ENCODE assay signal across 21 cellular contexts in genomic region chr20:56388882-56389281, GRCh38. TPM values are rescaled to one million over a fixed set of nuclear protein-coding genes. Genes with fewer than 3 reads are reported as not detected.
DNase-seq lines count a peak whose midpoint lies in the region; ATAC-seq, FAIRE-seq and TF ChIP-seq lines count a peak whose summit lies in the region.
"Had no signal": no experiment of that assay in that cellular context is flagged by ENCODE, and none has a peak within 500 bp of the region (broad histone marks: within the 10 kb centered on the region; RNA-seq: fewer than 3 reads in every experiment).

No MANE protein-coding gene starts in this region.

- peak overlapping the region; percentile 57 for H3K27ac Mint-ChIP-seq in activated CD8-positive, alpha-beta T cell treated with anti-CD3 and anti-CD28 coated beads, Interleukin-2, amount 10 ng/mL, durations not matched to agents 7 days and 5 days
- no peak overlapping the region for H3K27ac Mint-ChIP-seq in activated CD8-positive, alpha-beta T cell treated with anti-CD3 and anti-CD28 coated beads for 36 hours

- no peaks in the 10 kb centered on the region for H3F3A ChIP-seq in Loucy (ENCODE audit: low read depth)

- 67% methylated on average over 4 of the region's 4 CpGs for WGBS in A549 (ENCODE audit: missing lambda C conversion rate)
- WGBS in GM12878 (ENCODE audit: insufficient coverage, insufficient replicate concordance, low lambda C conversion rate, missing lambda C conversion rate) = 97% methylated on average over 4 of the region's 4 CpGs

- no peak overlapping the region for H3K4me3 ChIP-seq in A549
- H3K4me3 ChIP-seq in Loucy (ENCODE audit: low read length, poor library complexity, severe bottlenecking) = peak overlapping the region; percentile 98
- H3K4me3 ChIP-seq in GM12878 = no peak overlapping the region
- H3K4me3 ChIP-seq in effector memory CD4-positive, alpha-beta T cell (ENCODE audit: insufficient read depth, low read depth, low read length, poor library complexity, severe bottlenecking) = no peak overlapping the region

- TF ChIP-seq CTCF in activated CD8-positive, alpha-beta T cell treated with anti-CD3 and anti-CD28 coated beads for 36 hours (IDR thresholded peaks at IDR 0.05) = no peak
- TF ChIP-seq CTCF in A549 (IDR thresholded peaks at IDR 0.05) (no peak), Loucy (conservative IDR thresholded peaks at IDR 0.05; ENCODE audit: low read length) (no peak), GM12878 (IDR thresholded peaks at IDR 0.05 in 2 of 3, conservative IDR thresholded peaks at IDR 0.05 in 1 of 3; ENCODE audit: control insufficient read depth in 2 of 3, extremely low read depth in 1 of 3, insufficient read depth in 1 of 3, low read depth in 3 of 3, low read length in 3 of 3) (no peak)

- peaks cover 56% of the 10 kb centered on the region for H3K4me1 Mint-ChIP-seq in activated CD8-positive, alpha-beta T cell treated with anti-CD3 and anti-CD28 coated beads, Interleukin-2, amount 10 ng/mL, durations not matched to agents 7 days and 5 days (ENCODE audit: low read depth)
- peaks cover 21% of the 10 kb centered on the region for H3K4me1 Mint-ChIP-seq in activated CD8-positive, alpha-beta T cell treated with anti-CD3 and anti-CD28 coated beads for 36 hours (ENCODE audit: low read depth)

- no peak for TF ChIP-seq EP300 in A549 (IDR thresholded peaks at IDR 0.05)
- no peak for TF ChIP-seq EP300 in GM12878 (IDR thresholded peaks at IDR 0.05; ENCODE audit: borderline replicate concordance in 1 of 2, control insufficient read depth in 1 of 2, low read depth in 2 of 2, low read length in 2 of 2)

- no peak for ATAC-seq in activated CD8-positive, alpha-beta T cell treated with anti-CD3 and anti-CD28 coated beads, Interleukin-2, amount 10 ng/mL, durations not matched to agents 7 days and 5 days
- ATAC-seq in activated CD8-positive, alpha-beta T cell treated with anti-CD3 and anti-CD28 coated beads for 36 hours = no peak
- ATAC-seq in A549 = no peak
- ATAC-seq in GM12878 = no peak
- no peak for ATAC-seq in GM18520 (IDR thresholded peaks at IDR 0.05; ENCODE audit: unreplicated experiment)

- POLR2A ChIA-PET in activated CD8-positive, alpha-beta T cell treated with anti-CD3 and anti-CD28 coated beads, Interleukin-2, amount 10 ng/mL, durations not matched to agents 7 days and 5 days (lab: Charles Lee) = no interaction called here
- POLR2A ChIA-PET in activated CD8-positive, alpha-beta T cell treated with anti-CD3 and anti-CD28 coated beads for 36 hours (lab: Charles Lee) = interaction anchor here (0.7 to 1.1 kb wide), 2 partner anchors 20 to 26 kb away, joined by 3 read pairs; no protein-coding TSS in a partner anchor
- POLR2A ChIA-PET in A549 (lab: Yijun Ruan, JAX) = no interaction called here
- POLR2A ChIA-PET in GM12878 (lab: Charles Lee) = interaction anchor here (0.6 kb wide), 1 partner anchor 24 kb away, joined by 3 read pairs; no protein-coding TSS in a partner anchor

- H3K4me3 Mint-ChIP-seq in activated CD8-positive, alpha-beta T cell treated with anti-CD3 and anti-CD28 coated beads, Interleukin-2, amount 10 ng/mL, durations not matched to agents 7 days and 5 days = no peak overlapping the region
- no peak overlapping the region for H3K4me3 Mint-ChIP-seq in activated CD8-positive, alpha-beta T cell treated with anti-CD3 and anti-CD28 coated beads for 36 hours

- peaks cover 25% of the 10 kb centered on the region for H3K4me1 ChIP-seq in A549
- H3K4me1 ChIP-seq in Loucy (ENCODE audit: insufficient read depth, low read length, poor library complexity, severe bottlenecking) = peaks cover 67% of the 10 kb centered on the region
- H3K4me1 ChIP-seq in GM12878 (ENCODE audit: control insufficient read depth, insufficient read depth, low read length) = peaks cover 3% of the 10 kb centered on the region; the same call in 1 of the 2 replicates
- peaks cover 12% of the 10 kb centered on the region for H3K4me1 ChIP-seq in effector memory CD4-positive, alpha-beta T cell (ENCODE audit: control insufficient read depth, insufficient read depth, low read length, poor library complexity, severe bottlenecking)

- no peak for TF ChIP-seq RAD21 in A549 (conservative IDR thresholded peaks at IDR 0.05 in 1 of 2, IDR thresholded peaks at IDR 0.05 in 1 of 2)
- TF ChIP-seq RAD21 in GM12878 (IDR thresholded peaks at IDR 0.05; ENCODE audit: insufficient read depth, low read depth, low read length) = no peak

- H3K79me2 ChIP-seq in Loucy (ENCODE audit: insufficient read depth, low read length) (peaks cover 92% of the 10 kb centered on the region), GM12878 (ENCODE audit: control insufficient read depth, insufficient read depth, low read length) (peaks cover 54% of the 10 kb centered on the region)

- BruUV-seq in GM12878 (replicated peaks; lab: Mats Ljungman, UMichigan) = no TSS peak

- no peak overlapping the region for H3K27ac ChIP-seq in A549
- H3K27ac ChIP-seq in GM12878 (ENCODE audit: control insufficient read depth, insufficient read depth) = no peak overlapping the region
- H3K27ac ChIP-seq in effector memory CD4-positive, alpha-beta T cell (ENCODE audit: insufficient read depth, low read length, poor library complexity, severe bottlenecking) = no peak overlapping the region

- no peaks in the 10 kb centered on the region for H3K9me2 ChIP-seq in Loucy (replicated peaks; ENCODE audit: low read depth, low read length)

- intact Hi-C loops in activated CD8-positive, alpha-beta T cell treated with anti-CD3 and anti-CD28 coated beads for 36 hours (cut with micrococcal nuclease) = no loop called here
- intact Hi-C loops in GM12878 (cut with micrococcal nuclease; ENCODE audit: unreplicated experiment) = no loop called here

- no peaks in the 10 kb centered on the region for H3K9me3 ChIP-seq in A549
- H3K9me3 ChIP-seq in Loucy (ENCODE audit: insufficient read depth, low read depth, low read length) = no peaks in the 10 kb centered on the region
- H3K9me3 ChIP-seq in GM12878 (replicated peaks; ENCODE audit: control insufficient read depth, insufficient read depth, low read length) = no peaks in the 10 kb centered on the region
- H3K9me3 ChIP-seq in effector memory CD4-positive, alpha-beta T cell (ENCODE audit: control insufficient read depth, low read length) = no peaks in the 10 kb centered on the region

- SMC1A ChIA-PET in GM12878 (lab: Charles Lee; ENCODE audit: uncharacterized antibody, unreplicated experiment) = no interaction called here

- CTCF ChIA-PET in activated CD8-positive, alpha-beta T cell treated with anti-CD3 and anti-CD28 coated beads, Interleukin-2, amount 10 ng/mL, durations not matched to agents 7 days and 5 days (lab: Charles Lee) = no interaction called here
- CTCF ChIA-PET in activated CD8-positive, alpha-beta T cell treated with anti-CD3 and anti-CD28 coated beads for 36 hours (lab: Charles Lee) = no interaction called here
- CTCF ChIA-PET in A549 (lab: Yijun Ruan, JAX) = no interaction called here
- CTCF ChIA-PET in GM12878 (lab: Yijun Ruan, JAX) = no interaction called here

- peak overlapping the region; percentile 99 for H3K9ac ChIP-seq in Loucy (ENCODE audit: low read depth, low read length, poor library complexity, severe bottlenecking)
- H3K9ac ChIP-seq in GM12878 (ENCODE audit: control insufficient read depth, insufficient read depth, low read length) = no peak overlapping the region

- H3K36me3 Mint-ChIP-seq in activated CD8-positive, alpha-beta T cell treated with anti-CD3 and anti-CD28 coated beads, Interleukin-2, amount 10 ng/mL, durations not matched to agents 7 days and 5 days (ENCODE audit: low read depth) = peaks cover 70% of the 10 kb centered on the region
- H3K36me3 Mint-ChIP-seq in activated CD8-positive, alpha-beta T cell treated with anti-CD3 and anti-CD28 coated beads for 36 hours (ENCODE audit: low read depth) = peaks cover 65% of the 10 kb centered on the region

- RAD21 ChIA-PET in GM12878 (lab: Charles Lee; ENCODE audit: unreplicated experiment) = no interaction called here

- FAIRE-seq in A549 (lab: Jason Lieb, UNC) (no peak), GM12878 (lab: Jason Lieb, UNC) (no peak)
- FAIRE-seq: A204.1, GM12892, GM18507, HTR-8/SVneo had no signal

- H2AFZ ChIP-seq in Loucy (ENCODE audit: low read length) (no peak overlapping the region), GM12878 (ENCODE audit: control insufficient read depth, low read depth, low read length) (no peak overlapping the region)

- H3K36me3 ChIP-seq in Loucy (ENCODE audit: insufficient read depth, low read length) (peaks cover 43% of the 10 kb centered on the region; the same call in 1 of the 2 replicates), GM12878 (ENCODE audit: control insufficient read depth in 2 of 2, insufficient read depth in 2 of 2, low read length in 1 of 2) (peaks cover 4 to 20% of the 10 kb centered on the region in 2 experiments)
- no peaks in the 10 kb centered on the region for H3K36me3 ChIP-seq in effector memory CD4-positive, alpha-beta T cell (ENCODE audit: control insufficient read depth, insufficient read depth, low read length)

- H3K27me3 ChIP-seq in Loucy (ENCODE audit: insufficient read depth, low read length, poor library complexity, severe bottlenecking) (peaks cover 4% of the 10 kb centered on the region), GM12878 (replicated peaks in 1 of 2; ENCODE audit: control insufficient read depth in 2 of 2, insufficient read depth in 2 of 2, low read length in 1 of 2) (no peaks in the 10 kb centered on the region)
- no peaks in the 10 kb centered on the region for H3K27me3 ChIP-seq in effector memory CD4-positive, alpha-beta T cell (replicated peaks; ENCODE audit: control insufficient read depth, insufficient read depth, low read length, poor library complexity, severe bottlenecking)

- in situ Hi-C loops in GM12878 (cut with MboI) = no loop called here

- no peaks in the 10 kb centered on the region for H3K27me3 Mint-ChIP-seq in activated CD8-positive, alpha-beta T cell treated with anti-CD3 and anti-CD28 coated beads, Interleukin-2, amount 10 ng/mL, durations not matched to agents 7 days and 5 days (ENCODE audit: low read depth)
- H3K27me3 Mint-ChIP-seq in activated CD8-positive, alpha-beta T cell treated with anti-CD3 and anti-CD28 coated beads for 36 hours = no peaks in the 10 kb centered on the region
- H3K27me3 Mint-ChIP-seq: CD4-positive, alpha-beta memory T cell had no signal

- no peak for DNase-seq in activated CD8-positive, alpha-beta T cell treated with anti-CD3 and anti-CD28 coated beads, Interleukin-2, amount 10 ng/mL, durations not matched to agents 7 days and 5 days
- DNase-seq in activated CD8-positive, alpha-beta T cell treated with anti-CD3 and anti-CD28 coated beads for 36 hours = no peak
- DNase-seq in A549 (ENCODE audit: low read depth in 1 of 2, low spot score in 1 of 2) (no peak), GM12878 (ENCODE audit: low read depth, low spot score) (no peak), SW480 (ENCODE audit: low spot score) (no peak)
- no peak for DNase-seq in effector memory CD4-positive, alpha-beta T cell
- DNase-seq: Calu3; CD4-positive, alpha-beta memory T cell; GOT3; NCI-H1105 treated with DMSO at 0.1 percent for 48 hours; NCI-H1694; NCI-H2081 treated with DMSO at 0.1 percent for 48 hours; NCI-H774; OCI-M1; SHP77 had no signal

- TF ChIP-seq POLR2A in A549 (IDR thresholded peaks at IDR 0.05; ENCODE audit: low read length) (no peak), GM12878 (IDR thresholded peaks at IDR 0.05; ENCODE audit: low read depth, low read length) (no peak)

- H4K20me1 ChIP-seq in Loucy (ENCODE audit: insufficient read depth, low read length, poor library complexity, severe bottlenecking) (peaks cover 39% of the 10 kb centered on the region), GM12878 (ENCODE audit: control insufficient read depth, insufficient read depth) (peaks cover 3% of the 10 kb centered on the region)

- no peaks in the 10 kb centered on the region for H3K9me3 Mint-ChIP-seq in activated CD8-positive, alpha-beta T cell treated with anti-CD3 and anti-CD28 coated beads, Interleukin-2, amount 10 ng/mL, durations not matched to agents 7 days and 5 days (ENCODE audit: insufficient read depth)
- no peaks in the 10 kb centered on the region for H3K9me3 Mint-ChIP-seq in activated CD8-positive, alpha-beta T cell treated with anti-CD3 and anti-CD28 coated beads for 36 hours
- H3K9me3 Mint-ChIP-seq: CD4-positive, alpha-beta memory T cell had no signal

- H3K4me2 ChIP-seq in A549 = no peak overlapping the region
- peak overlapping the region; percentile 83 for H3K4me2 ChIP-seq in Loucy (ENCODE audit: low read depth, low read length, poor library complexity, severe bottlenecking)
- peak overlapping the region; percentile 4 for H3K4me2 ChIP-seq in GM12878 (ENCODE audit: control insufficient read depth, insufficient read depth)

RNA-seq across cellular contexts. Expression of gene AURKA, which starts 3.1 kb away (rescaled TPM):
- total RNA-seq in activated CD8-positive, alpha-beta T cell treated with anti-CD3 and anti-CD28 coated beads, Interleukin-2, amount 10 ng/mL, durations not matched to agents 7 days and 5 days = 10 to 100 TPM; 92.7 to 94.2 TPM
- 100 to 1,000 TPM in 1 of 2 experiments, 10 to 100 TPM in 1; 97.5 to 100 TPM for total RNA-seq in activated CD8-positive, alpha-beta T cell treated with anti-CD3 and anti-CD28 coated beads for 36 hours
- 116 and 123 TPM in 2 replicates for polyA plus RNA-seq in A549 (2011; rRNA removed)
- polyA plus RNA-seq in A549 (2012; cell fraction: cytosol; rRNA removed) = 86.3 and 92.5 TPM in 2 replicates
- 55.4 and 79.5 TPM in 2 replicates for polyA plus RNA-seq in A549 (2012; cell fraction: nucleus; rRNA removed)
- 107 to 125 TPM (median 117 TPM) in 3 replicates for polyA plus RNA-seq in A549 (2017; fragmentation: RNase III; extraction: RNeasy Plus Mini Kit Qiagen cat#74134 plus additional on column Dnase treatment)
- polyA minus RNA-seq in A549 (2011; rRNA and poly(A)+ RNA removed) = 63.4 and 70.5 TPM in 2 replicates
- 18.8 and 19.4 TPM in 2 replicates for total RNA-seq in GM12878 (2013; cell fraction: nucleolus; rRNA removed)
- total RNA-seq in GM12878 (2014; rRNA removed) = 57.3 and 63.1 TPM in 2 replicates
- total RNA-seq in GM12878 (2014; rRNA removed; fragmentation: Illumina TruSeq; extraction: Trizol) = 67.9 and 71.6 TPM in 2 replicates
- 59.4 and 61.2 TPM in 2 replicates for total RNA-seq in GM12878 (2021)
- polyA plus RNA-seq in GM12878 (2011; ENCODE audit: low read depth) = 20.0 TPM
- 87.6 and 108 TPM in 2 replicates for polyA plus RNA-seq in GM12878 (2011; rRNA removed)
- 66.6 and 74.8 TPM in 2 replicates for polyA plus RNA-seq in GM12878 (2011; cell fraction: cytosol; rRNA removed)
- polyA plus RNA-seq in GM12878 (2011; cell fraction: nucleus; rRNA removed) = 37.8 and 38.0 TPM in 2 replicates
- polyA plus RNA-seq in GM12878 (2012) = 19.8 and 28.8 TPM in 2 replicates
- polyA plus RNA-seq in GM12878 (2014; fragmentation: Illumina TruSeq; extraction: Trizol) = 98.7 and 113 TPM in 2 replicates
- 10 to 100 TPM; 70.9 to 75.2 TPM for polyA plus RNA-seq in GM12878 (2014; fragmentation: Nextera tagmentation; extraction: Ambion mirVana)
- 58.3 and 60.8 TPM in 2 replicates for polyA plus RNA-seq in GM12878 (2014; rRNA removed)
- 100 to 1,000 TPM; 120 to 122 TPM for polyA plus RNA-seq in GM12878 (2016; fragmentation: Nextera tagmentation; extraction: Ambion mirVana)
- 55.3 and 61.1 TPM in 2 replicates for polyA minus RNA-seq in GM12878 (2011; rRNA and poly(A)+ RNA removed)
- 31.7 and 35.6 TPM in 2 replicates for polyA minus RNA-seq in GM12878 (2011; cell fraction: cytosol; rRNA and poly(A)+ RNA removed)
- 11.7 and 18.3 TPM in 2 replicates for polyA minus RNA-seq in GM12878 (2011; cell fraction: nucleus; rRNA and poly(A)+ RNA removed)

RNA-seq across cellular contexts. Expression of gene CSTF1, which starts 3.6 kb away (rescaled TPM):
- total RNA-seq in activated CD8-positive, alpha-beta T cell treated with anti-CD3 and anti-CD28 coated beads, Interleukin-2, amount 10 ng/mL, durations not matched to agents 7 days and 5 days = 10 to 100 TPM; 60.5 to 66.3 TPM
- 10 to 100 TPM; 63.4 to 66.2 TPM for total RNA-seq in activated CD8-positive, alpha-beta T cell treated with anti-CD3 and anti-CD28 coated beads for 36 hours
- polyA plus RNA-seq in A549 (2011; rRNA removed) (79.9 and 96.3 TPM in 2 replicates), A549 (2017; fragmentation: RNase III; extraction: RNeasy Plus Mini Kit Qiagen cat#74134 plus additional on column Dnase treatment) (37.1 to 40.9 TPM (median 37.6 TPM) in 3 replicates), GM12878 (2011; rRNA removed) (81.4 and 89.1 TPM in 2 replicates), GM12878 (2014; fragmentation: Illumina TruSeq; extraction: Trizol) (56.2 and 57.8 TPM in 2 replicates), GM12878 (2014; fragmentation: Nextera tagmentation; extraction: Ambion mirVana) (10 to 100 TPM; 63.3 to 66.0 TPM), GM12878 (2014; rRNA removed) (44.9 and 47.2 TPM in 2 replicates), GM12878 (2016; fragmentation: Nextera tagmentation; extraction: Ambion mirVana) (10 to 100 TPM; 43.3 to 54.5 TPM)
- 43.8 and 47.8 TPM in 2 replicates for polyA plus RNA-seq in A549 (2012; cell fraction: cytosol; rRNA removed)
- 41.3 and 44.8 TPM in 2 replicates for polyA plus RNA-seq in A549 (2012; cell fraction: nucleus; rRNA removed)
- 114 and 140 TPM in 2 replicates for polyA minus RNA-seq in A549 (2011; rRNA and poly(A)+ RNA removed)
- 45.6 and 47.2 TPM in 2 replicates for total RNA-seq in GM12878 (2013; cell fraction: nucleolus; rRNA removed)
- total RNA-seq in GM12878 (2014; rRNA removed) (41.9 and 42.7 TPM in 2 replicates), GM12878 (2014; rRNA removed; fragmentation: Illumina TruSeq; extraction: Trizol) (42.5 and 45.8 TPM in 2 replicates), GM12878 (2021) (39.7 and 41.8 TPM in 2 replicates)
- 23.0 TPM for polyA plus RNA-seq in GM12878 (2011; ENCODE audit: low read depth)
- polyA plus RNA-seq in GM12878 (2011; cell fraction: cytosol; rRNA removed) = 71.6 and 81.5 TPM in 2 replicates
- polyA plus RNA-seq in GM12878 (2011; cell fraction: nucleus; rRNA removed) = 60.9 and 66.0 TPM in 2 replicates
- polyA plus RNA-seq in GM12878 (2012) = 31.3 and 34.4 TPM in 2 replicates
- 115 and 172 TPM in 2 replicates for polyA minus RNA-seq in GM12878 (2011; rRNA and poly(A)+ RNA removed)
- 28.7 and 32.7 TPM in 2 replicates for polyA minus RNA-seq in GM12878 (2011; cell fraction: cytosol; rRNA and poly(A)+ RNA removed)
- 30.7 and 45.1 TPM in 2 replicates for polyA minus RNA-seq in GM12878 (2011; cell fraction: nucleus; rRNA and poly(A)+ RNA removed)

RNA-seq across cellular contexts. Expression of gene CASS4, which starts 23.2 kb away (rescaled TPM):
- 10 to 100 TPM; 17.8 to 18.8 TPM for total RNA-seq in activated CD8-positive, alpha-beta T cell treated with anti-CD3 and anti-CD28 coated beads, Interleukin-2, amount 10 ng/mL, durations not matched to agents 7 days and 5 days
- total RNA-seq in activated CD8-positive, alpha-beta T cell treated with anti-CD3 and anti-CD28 coated beads for 36 hours = 1 to 10 TPM; 3.5 to 3.7 TPM
- polyA plus RNA-seq in A549 (2011; rRNA removed) (0.09 and 0.19 TPM in 2 replicates), A549 (2017; fragmentation: RNase III; extraction: RNeasy Plus Mini Kit Qiagen cat#74134 plus additional on column Dnase treatment) (0.03 to 0.09 TPM (median 0.07 TPM) in 3 replicates), GM12878 (2011; rRNA removed) (0.10 and 0.11 TPM in 2 replicates), GM12878 (2014; fragmentation: Illumina TruSeq; extraction: Trizol) (0.13 and 0.21 TPM in 2 replicates), GM12878 (2014; fragmentation: Nextera tagmentation; extraction: Ambion mirVana) (under 1 TPM; 0.04 to 0.11 TPM), GM12878 (2014; rRNA removed) (0.04 and 0.24 TPM in 2 replicates), GM12878 (2016; fragmentation: Nextera tagmentation; extraction: Ambion mirVana) (under 1 TPM in 1 of 2 experiments, not detected in 1; 0.05 TPM)
- polyA plus RNA-seq in A549 (2012; cell fraction: cytosol; rRNA removed) = 0.01 and 0.03 TPM in 2 replicates
- polyA plus RNA-seq in A549 (2012; cell fraction: nucleus; rRNA removed) = 0.05 and 0.07 TPM in 2 replicates
- 0.08 and 0.19 TPM in 2 replicates for polyA minus RNA-seq in A549 (2011; rRNA and poly(A)+ RNA removed)
- total RNA-seq in GM12878 (2013; cell fraction: nucleolus; rRNA removed) = 0.47 TPM in 1 of 2 replicates, not detected in the other
- total RNA-seq in GM12878 (2014; rRNA removed) (0.06 and 0.11 TPM in 2 replicates), GM12878 (2014; rRNA removed; fragmentation: Illumina TruSeq; extraction: Trizol) (0.09 and 0.14 TPM in 2 replicates), GM12878 (2021) (0.19 and 0.21 TPM in 2 replicates)
- polyA plus RNA-seq in GM12878 (2011; ENCODE audit: low read depth) = 0.14 TPM
- polyA plus RNA-seq in GM12878 (2011; cell fraction: cytosol; rRNA removed) = 0.01 and 0.03 TPM in 2 replicates
- 0.09 and 0.15 TPM in 2 replicates for polyA plus RNA-seq in GM12878 (2011; cell fraction: nucleus; rRNA removed)
- 0.13 and 0.22 TPM in 2 replicates for polyA plus RNA-seq in GM12878 (2012)
- polyA minus RNA-seq in GM12878 (2011; rRNA and poly(A)+ RNA removed) = 0.10 and 0.15 TPM in 2 replicates
- not detected in 2 replicates for polyA minus RNA-seq in GM12878 (2011; cell fraction: cytosol; rRNA and poly(A)+ RNA removed)
- polyA minus RNA-seq in GM12878 (2011; cell fraction: nucleus; rRNA and poly(A)+ RNA removed) = 0.10 and 0.12 TPM in 2 replicates

RNA-seq across cellular contexts. Expression of gene FAM210B, which starts 30.1 kb away (rescaled TPM):
- 1 to 10 TPM; 5.2 to 5.4 TPM for total RNA-seq in activated CD8-positive, alpha-beta T cell treated with anti-CD3 and anti-CD28 coated beads, Interleukin-2, amount 10 ng/mL, durations not matched to agents 7 days and 5 days
- total RNA-seq in activated CD8-positive, alpha-beta T cell treated with anti-CD3 and anti-CD28 coated beads for 36 hours = 1 to 10 TPM; 3.7 to 4.5 TPM
- 12.9 and 13.1 TPM in 2 replicates for polyA plus RNA-seq in A549 (2011; rRNA removed)
- 4.7 and 6.9 TPM in 2 replicates for polyA plus RNA-seq in A549 (2012; cell fraction: cytosol; rRNA removed)
- polyA plus RNA-seq in A549 (2012; cell fraction: nucleus; rRNA removed) = 2.4 and 3.0 TPM in 2 replicates
- 9.1 to 10.8 TPM (median 9.6 TPM) in 3 replicates for polyA plus RNA-seq in A549 (2017; fragmentation: RNase III; extraction: RNeasy Plus Mini Kit Qiagen cat#74134 plus additional on column Dnase treatment)
- polyA minus RNA-seq in A549 (2011; rRNA and poly(A)+ RNA removed) = 5.9 and 8.5 TPM in 2 replicates
- total RNA-seq in GM12878 (2013; cell fraction: nucleolus; rRNA removed) = 1.3 and 1.7 TPM in 2 replicates
- 0.56 and 1.1 TPM in 2 replicates for total RNA-seq in GM12878 (2014; rRNA removed)
- total RNA-seq in GM12878 (2014; rRNA removed; fragmentation: Illumina TruSeq; extraction: Trizol) = 0.51 and 0.94 TPM in 2 replicates
- 0.51 and 0.58 TPM in 2 replicates for total RNA-seq in GM12878 (2021)
- 0.71 TPM for polyA plus RNA-seq in GM12878 (2011; ENCODE audit: low read depth)
- polyA plus RNA-seq in GM12878 (2011; rRNA removed) = 1.4 and 1.8 TPM in 2 replicates
- polyA plus RNA-seq in GM12878 (2011; cell fraction: cytosol; rRNA removed) = 0.94 and 1.1 TPM in 2 replicates
- 0.16 and 0.79 TPM in 2 replicates for polyA plus RNA-seq in GM12878 (2011; cell fraction: nucleus; rRNA removed)
- polyA plus RNA-seq in GM12878 (2012) = 1.3 and 1.4 TPM in 2 replicates
- polyA plus RNA-seq in GM12878 (2014; fragmentation: Illumina TruSeq; extraction: Trizol) = 0.79 and 0.97 TPM in 2 replicates
- polyA plus RNA-seq in GM12878 (2014; fragmentation: Nextera tagmentation; extraction: Ambion mirVana) = under 1 TPM; 0.13 to 0.38 TPM
- polyA plus RNA-seq in GM12878 (2014; rRNA removed) = 0.46 and 0.53 TPM in 2 replicates
- polyA plus RNA-seq in GM12878 (2016; fragmentation: Nextera tagmentation; extraction: Ambion mirVana) = 1 to 10 TPM; 1.3 TPM
- polyA minus RNA-seq in GM12878 (2011; rRNA and poly(A)+ RNA removed) = 0.36 and 1.0 TPM in 2 replicates
- 0.40 and 0.94 TPM in 2 replicates for polyA minus RNA-seq in GM12878 (2011; cell fraction: cytosol; rRNA and poly(A)+ RNA removed)
- 0.12 and 1.1 TPM in 2 replicates for polyA minus RNA-seq in GM12878 (2011; cell fraction: nucleus; rRNA and poly(A)+ RNA removed)

Comparison
In these comparisons a context has a peak if more than half of its experiments do, and no peak if none do; other contexts are left out.
1. POLR2A ChIA-PET loops: an anchor here in activated CD8-positive, alpha-beta T cell treated with anti-CD3 and anti-CD28 coated beads for 36 hours (0.7 to 1.1 kb wide) and GM12878 (0.6 kb wide); none called in activated CD8-positive, alpha-beta T cell treated with anti-CD3 and anti-CD28 coated beads, Interleukin-2, amount 10 ng/mL, durations not matched to agents 7 days and 5 days and A549.